Comparison of ENCODE assay signal across 8 cellular contexts in genomic region chr2:111320965-111321364, GRCh38.
DNase-seq lines count a peak whose midpoint lies in the region; FAIRE-seq and TF ChIP-seq lines count a peak whose summit lies in the region.
"Not testable (repeated sequence)": the region's sequence is repeated elsewhere in the genome, so short reads cannot be mapped to it uniquely, and the experiment has no call there.

No MANE protein-coding gene starts in this region.

- not testable (repeated sequence) for TF ChIP-seq POLR2A in H54 (IDR thresholded peaks at IDR 0.05; ENCODE audit: low read depth, low read length)

- DNase-seq in AG09309 (ENCODE audit: low read depth) = peak; percentile 71
- not testable (repeated sequence) for DNase-seq in H54 (ENCODE audit: insufficient read length, low spot score); keratinocyte (ENCODE audit: low read depth, low spot score)
- peak; percentile 3 for DNase-seq in LoVo (ENCODE audit: low spot score)
- DNase-seq in SK-N-MC (ENCODE audit: low read depth, low spot score) = peak; percentile 22
- peak; percentile 85 for DNase-seq in astrocyte (ENCODE audit: low read depth)
- peak; percentile 52 for DNase-seq in epithelial cell of proximal tubule (ENCODE audit: low read depth)
- peak; percentile 69 for DNase-seq in skeletal muscle cell (ENCODE audit: low read depth)

- FAIRE-seq in H54 (lab: Jason Lieb, UNC) (peak; percentile 84), astrocyte (lab: Jason Lieb, UNC) (peak; percentile 29), keratinocyte (lab: Jason Lieb, UNC) (peak; percentile 64)

- H3K4me3 Mint-ChIP-seq in astrocyte (ENCODE audit: unreplicated experiment) = not testable (repeated sequence)

- not testable (repeated sequence) for H3K79me2 ChIP-seq in astrocyte (ENCODE audit: insufficient read depth, low read length); keratinocyte (ENCODE audit: control insufficient read depth, insufficient read depth, low read length)

- H3K9ac ChIP-seq in SK-N-MC (ENCODE audit: insufficient read length); astrocyte (ENCODE audit: low read length); keratinocyte (ENCODE audit: control insufficient read depth, extremely low read depth, insufficient read depth, low read length): not testable (repeated sequence)

- H3K36me3 Mint-ChIP-seq in astrocyte (ENCODE audit: low read depth, unreplicated experiment) = not testable (repeated sequence)

- not testable (repeated sequence) for H3K9me3 ChIP-seq in SK-N-MC (ENCODE audit: low read depth, low read length); astrocyte (ENCODE audit: insufficient read depth, low read depth, low read length); keratinocyte (ENCODE audit: control insufficient read depth, low read depth, low read length)

- H3K27me3 Mint-ChIP-seq in astrocyte (ENCODE audit: low read depth, unreplicated experiment) = not testable (repeated sequence)

- H3K4me1 Mint-ChIP-seq in astrocyte (ENCODE audit: low read depth, unreplicated experiment) = not testable (repeated sequence)

- H3K4me1 ChIP-seq in astrocyte (ENCODE audit: insufficient read depth, low read length); keratinocyte (ENCODE audit: control insufficient read depth, extremely low read depth, insufficient read depth, low read length): not testable (repeated sequence)

- not testable (repeated sequence) for H3K9me1 ChIP-seq in keratinocyte (ENCODE audit: control insufficient read depth, extremely low read depth, insufficient read depth, low read length)

- H3K27ac ChIP-seq in SK-N-MC; astrocyte (ENCODE audit: low read depth, low read length); keratinocyte (ENCODE audit: control insufficient read depth, insufficient read depth, low read length): not testable (repeated sequence)

- not testable (repeated sequence) for H3K4me2 ChIP-seq in astrocyte (ENCODE audit: low read length); keratinocyte (ENCODE audit: control insufficient read depth, extremely low read depth, insufficient read depth, low read depth, low read length)

- H3K9me3 Mint-ChIP-seq in astrocyte (ENCODE audit: unreplicated experiment) = not testable (repeated sequence)

- H4K20me1 ChIP-seq in astrocyte (ENCODE audit: insufficient read depth, low read length); keratinocyte (ENCODE audit: control insufficient read depth, extremely low read depth, insufficient read depth, low read length): not testable (repeated sequence)

- H3K4me3 ChIP-seq in AG09309 (ENCODE audit: control insufficient read depth, low read depth, low read length); SK-N-MC; astrocyte (ENCODE audit: insufficient read depth, low read depth, low read length); epithelial cell of proximal tubule (ENCODE audit: low read depth, low read length); keratinocyte (ENCODE audit: control insufficient read depth in 2 of 3, extremely low read depth in 1 of 3, insufficient read depth in 2 of 3, low read depth in 1 of 3, low read length in 3 of 3); skeletal muscle cell (ENCODE audit: low read depth, low read length): not testable (repeated sequence)

- H3K36me3 ChIP-seq in SK-N-MC (ENCODE audit: insufficient read depth, low read length); astrocyte (ENCODE audit: insufficient read depth, low read length); keratinocyte (ENCODE audit: control insufficient read depth in 2 of 2, extremely low read depth in 1 of 2, insufficient read depth in 2 of 2, low read length in 2 of 2): not testable (repeated sequence)

- H3K27me3 ChIP-seq in astrocyte (ENCODE audit: insufficient read depth, low read length); keratinocyte (ENCODE audit: control insufficient read depth, extremely low read depth, insufficient read depth, low read length): not testable (repeated sequence)

- not testable (repeated sequence) for TF ChIP-seq CTCF in AG09309 (IDR thresholded peaks at IDR 0.05; ENCODE audit: control insufficient read depth, insufficient read depth, low read depth, low read length, missing control alignments); astrocyte (IDR thresholded peaks at IDR 0.05; ENCODE audit: insufficient read depth, low read depth, low read length); epithelial cell of proximal tubule (conservative IDR thresholded peaks at IDR 0.05; ENCODE audit: low read depth, low read length); keratinocyte (optimal IDR thresholded peaks at IDR 0.05 in 1 of 3, IDR thresholded peaks at IDR 0.05 in 1 of 3, conservative IDR thresholded peaks at IDR 0.05 in 1 of 3; ENCODE audit: extremely low read depth in 1 of 3, insufficient read depth in 2 of 3, low read length in 3 of 3)

- H3K27ac Mint-ChIP-seq in astrocyte (ENCODE audit: unreplicated experiment) = not testable (repeated sequence)

- dilution Hi-C loops in keratinocyte (cut with MboI; ENCODE audit: extremely low pct_ligation_motif_present, low sequenced_read_pairs) = not testable (repeated sequence)

- H2AFZ ChIP-seq in astrocyte (ENCODE audit: low read depth, low read length); keratinocyte (ENCODE audit: control insufficient read depth, low read length): not testable (repeated sequence)
